32 cellular contexts compared by ENCODE assay signal in genomic region chr1:152237093-152237492, GRCh38. TPM values are rescaled to one million over a fixed set of nuclear protein-coding genes. Genes with fewer than 3 reads are reported as not detected.
"Had no signal": no experiment of that assay in that cellular context is flagged by ENCODE, and none has a peak within 500 bp of the region (broad histone marks: within the 10 kb centered on the region; RNA-seq: fewer than 3 reads in every experiment).

No MANE protein-coding gene starts in this region.

- DNase-seq: colonic mucosa; cortex of kidney; dermis blood vessel endothelial cell; dorsolateral prefrontal cortex; effector CD4-positive, alpha-beta T cell; effector CD8-positive, alpha-beta T cell; effector memory CD4-positive, alpha-beta T cell; effector memory CD8-positive, alpha-beta T cell; endodermal cell; erythroblast; esophagus squamous epithelium; foreskin fibroblast; foreskin keratinocyte; foreskin melanocyte; gastrocnemius medialis; glutamatergic neuron; head of caudate nucleus; heart left ventricle; heart right ventricle; hippocampal formation had no signal

- FAIRE-seq: endometrium, endothelial cell of umbilical vein had no signal

- H3K4me1 Mint-ChIP-seq: endodermal cell had no signal

- H3K27ac Mint-ChIP-seq: dendritic cell treated with granulocyte-macrophage colony-stimulating factor and Interleukin-4, amounts not matched to agents 40 ng/mL and 50 ng/mL, for 4 days; effector memory CD8-positive, alpha-beta T cell; endodermal cell had no signal

- H3K4me3 Mint-ChIP-seq: dendritic cell treated with granulocyte-macrophage colony-stimulating factor and Interleukin-4, amounts not matched to agents 40 ng/mL and 50 ng/mL, for 4 days; effector memory CD8-positive, alpha-beta T cell; endodermal cell had no signal

- ATAC-seq: effector memory CD8-positive, alpha-beta T cell; esophagus mucosa; foreskin keratinocyte; gastrocnemius medialis; gastroesophageal sphincter; heart left ventricle; heart right ventricle had no signal

- H3K9me3 Mint-ChIP-seq: dendritic cell treated with granulocyte-macrophage colony-stimulating factor and Interleukin-4, amounts not matched to agents 40 ng/mL and 50 ng/mL, for 4 days; effector memory CD8-positive, alpha-beta T cell had no signal

RNA-seq across cellular contexts. Expression of gene HRNR, which starts 13.1 kb away (rescaled TPM):
- total RNA-seq: colonic mucosa, dermis blood vessel endothelial cell, dermis microvascular lymphatic vessel endothelial cell, endodermal cell, endothelial cell of umbilical vein, epithelial cell of proximal tubule, esophagus mucosa, esophagus muscularis mucosa, fibroblast of lung, fibroblast of villous mesenchyme, foreskin keratinocyte, gastrocnemius medialis, glomerular endothelial cell, heart left ventricle, heart right ventricle, hepatocyte had no signal
